In genomic region chr1:50305808-50306207, GRCh38 we compare ENCODE assay signal across 23 cellular contexts.
"Had no signal": no experiment of that assay in that cellular context is flagged by ENCODE, and none has a peak within 500 bp of the region (broad histone marks: within the 10 kb centered on the region; RNA-seq: fewer than 3 reads in every experiment).

No MANE protein-coding gene starts in this region.

- H3K27me3 ChIP-seq: brain microvascular endothelial cell, cardiac muscle cell had no signal

- H3K4me3 Mint-ChIP-seq: activated CD8-positive, alpha-beta T cell treated with anti-CD3 and anti-CD28 coated beads for 36 hours; activated naive CD4-positive, alpha-beta T cell treated with anti-CD3 and anti-CD28 coated beads, Interleukin-2, amount 10 ng/mL, durations not matched to agents 7 days and 5 days; activated naive CD8-positive, alpha-beta T cell treated with anti-CD3 and anti-CD28 coated beads for 36 hours; activated T-cell treated with anti-CD3 and anti-CD28 coated beads, Interleukin-2, amount 50 U/mL, for 72 hours had no signal

- H3K27me3 Mint-ChIP-seq: activated naive CD4-positive, alpha-beta T cell treated with anti-CD3 and anti-CD28 coated beads, Interleukin-2, amount 10 ng/mL, durations not matched to agents 7 days and 5 days had no signal

- H3K9me3 Mint-ChIP-seq: activated CD8-positive, alpha-beta T cell treated with anti-CD3 and anti-CD28 coated beads for 36 hours; activated naive CD4-positive, alpha-beta T cell treated with anti-CD3 and anti-CD28 coated beads, Interleukin-2, amount 10 ng/mL, durations not matched to agents 7 days and 5 days; activated naive CD8-positive, alpha-beta T cell treated with anti-CD3 and anti-CD28 coated beads for 36 hours; activated T-helper 2 cell treated with anti-CD3 and anti-CD28 coated beads, Interferon-gamma antibody, Interleukin-2, Interleukin-4, amounts not matched to agents 10 μg/mL and 5 μg/mL and 100 μg/mL, durations not matched to agents 14 hours and 24 hours and 36 hours had no signal

- H3K36me3 Mint-ChIP-seq: activated naive CD4-positive, alpha-beta T cell treated with anti-CD3 and anti-CD28 coated beads, Interleukin-2, amount 10 ng/mL, durations not matched to agents 7 days and 5 days; activated naive CD8-positive, alpha-beta T cell treated with anti-CD3 and anti-CD28 coated beads for 36 hours had no signal

- H3K4me1 Mint-ChIP-seq: activated naive CD4-positive, alpha-beta T cell treated with anti-CD3 and anti-CD28 coated beads, Interleukin-2, amount 10 ng/mL, durations not matched to agents 7 days and 5 days; activated naive CD8-positive, alpha-beta T cell treated with anti-CD3 and anti-CD28 coated beads for 36 hours had no signal

- DNase-seq: activated CD4-positive, alpha-beta T cell treated with anti-CD3 and anti-CD28 coated beads for 4 hours; activated CD8-positive, alpha-beta memory T cell treated with anti-CD3 and anti-CD28 coated beads, Interleukin-2, amount 50 U/mL, for 4 hours; activated CD8-positive, alpha-beta T cell treated with anti-CD3 and anti-CD28 coated beads for 36 hours; activated gamma-delta T cell treated with Interleukin-2 at 50 U/mL for 16 hours; activated naive CD4-positive, alpha-beta T cell treated with anti-CD3 and anti-CD28 coated beads, Interleukin-2, amount 10 ng/mL, durations not matched to agents 7 days and 5 days; activated naive CD8-positive, alpha-beta T cell treated with anti-CD3 and anti-CD28 coated beads for 36 hours; activated T-cell treated with anti-CD3 and anti-CD28 coated beads, Interleukin-2, amount 50 U/mL, for 72 hours; brain microvascular endothelial cell; NCI-H1092 treated with DMSO at 0.1 percent for 48 hours; NCI-H1417 treated with DMSO at 0.1 percent for 48 hours; NCI-H187; NCI-H2171; NCI-H2227 treated with DMSO at 0.1 percent for 48 hours; NCI-H446 treated with DMSO at 0.1 percent for 48 hours; NCI-H526 treated with DMSO at 0.1 percent for 48 hours; PC-3; SHP77; T-helper 1 cell had no signal

- H3K36me3 ChIP-seq: brain microvascular endothelial cell, cardiac muscle cell had no signal

- H3K27ac ChIP-seq: brain microvascular endothelial cell, cardiac muscle cell, KMS-11, VCaP had no signal

- H3K4me3 ChIP-seq: cardiac muscle cell had no signal

- H3K27ac Mint-ChIP-seq: activated CD8-positive, alpha-beta T cell treated with anti-CD3 and anti-CD28 coated beads for 36 hours; activated naive CD4-positive, alpha-beta T cell treated with anti-CD3 and anti-CD28 coated beads, Interleukin-2, amount 10 ng/mL, durations not matched to agents 7 days and 5 days; activated naive CD8-positive, alpha-beta T cell treated with anti-CD3 and anti-CD28 coated beads for 36 hours; activated T-cell treated with anti-CD3 and anti-CD28 coated beads, Interleukin-2, amount 50 U/mL, for 72 hours; activated T-helper 2 cell treated with anti-CD3 and anti-CD28 coated beads, Interferon-gamma antibody, Interleukin-2, Interleukin-4, amounts not matched to agents 10 μg/mL and 5 μg/mL and 100 μg/mL, durations not matched to agents 14 hours and 24 hours and 36 hours had no signal

- ATAC-seq: activated CD4-positive, CD25-positive, alpha-beta regulatory T cell treated with anti-CD3 and anti-CD28 coated beads, Interleukin-2, amount 50 U/mL, for 24 hours; activated CD8-positive, alpha-beta T cell treated with anti-CD3 and anti-CD28 coated beads for 36 hours; activated T-cell treated with anti-CD3 and anti-CD28 coated beads, Interleukin-2, amount 50 U/mL, for 72 hours; PC-3 had no signal
